13 cellular contexts compared by ENCODE assay signal in the genomic region with DNA sequence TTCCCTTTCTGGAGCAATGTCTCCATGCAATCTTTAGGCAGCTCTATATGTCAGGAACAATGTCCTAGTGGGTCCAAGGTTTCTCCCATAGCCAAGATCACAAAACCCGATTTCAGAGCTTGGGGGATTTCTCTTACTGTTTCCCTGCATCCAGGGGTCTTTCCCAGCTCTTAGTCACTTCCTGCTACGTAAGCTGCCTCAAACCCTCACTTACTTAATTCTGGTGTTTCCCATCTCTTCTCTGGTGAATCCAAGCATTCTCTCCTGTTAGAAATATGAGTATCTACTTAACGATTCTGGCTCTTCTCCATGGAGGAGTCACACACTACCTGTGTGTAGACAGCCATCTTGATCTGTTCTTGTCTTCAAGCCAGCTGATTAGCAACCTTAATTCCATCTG.
DNase-seq lines count a peak whose midpoint lies in the region; ATAC-seq and TF ChIP-seq lines count a peak whose summit lies in the region.
"Had no signal": no experiment of that assay in that cellular context is flagged by ENCODE, and none has a peak within 500 bp of the region (broad histone marks: within the 10 kb centered on the region; RNA-seq: fewer than 3 reads in every experiment).

No MANE protein-coding gene starts in this region.

- WGBS in mammary epithelial cell (ENCODE audit: low coverage, missing lambda C conversion rate): 86% methylated on average over 3 of the region's 3 CpGs

- H3K4me2 ChIP-seq in mammary epithelial cell (ENCODE audit: insufficient read depth, low read depth, low read length): no peak overlapping the region
- H3K4me2 ChIP-seq: BLaER1 treated with 17β-estradiol and CSF1 and Interleukin-3, amounts not matched to agents 10 nM and 100 nM had no signal

- H3K36me3 ChIP-seq in mammary epithelial cell (ENCODE audit: insufficient read depth, low read length): no peaks in the 10 kb centered on the region
- H3K36me3 ChIP-seq: HAP-1 had no signal

- intact Hi-C loops in mammary epithelial cell (cut with micrococcal nuclease): no loop called here
- intact Hi-C loops in MCF 10A (cut with micrococcal nuclease): no loop called here

- no peak overlapping the region for H3K27ac ChIP-seq in mammary epithelial cell (ENCODE audit: insufficient read depth, low read depth, low read length)
- H3K27ac ChIP-seq: BLaER1 treated with 17β-estradiol and CSF1 and Interleukin-3, amounts not matched to agents 10 nM and 100 nM; GM23248 had no signal

- no peak overlapping the region for H2AFZ ChIP-seq in mammary epithelial cell (ENCODE audit: low read depth, low read length)
- H2AFZ ChIP-seq: GM23248 had no signal

- CTCF ChIA-PET in mammary epithelial cell (lab: Charles Lee; ENCODE audit: low non-redundant PET) (no interaction called here), MCF 10A (lab: Yijun Ruan, JAX) (interaction anchor here (0.7 to 0.8 kb wide), 2 partner anchors 27 to 180 kb away, joined by 3 to 4 read pairs; no protein-coding TSS in a partner anchor)

- H3K4me1 Mint-ChIP-seq in MCF 10A (ENCODE audit: insufficient read depth, unreplicated experiment): no peaks in the 10 kb centered on the region

- DNase-seq in mammary epithelial cell: peak; percentile 41
- no peak for DNase-seq in MCF 10A (ENCODE audit: unreplicated experiment)
- peak; percentile 20 for DNase-seq in ELR (ENCODE audit: low read depth)
- DNase-seq in M059J (ENCODE audit: low read depth): peak; percentile 10
- no peak for DNase-seq in NCI-H510A treated with DMSO at 0.1 percent for 48 hours (lab: John Stamatoyannopoulos, UW)
- DNase-seq: CD8-positive, alpha-beta T cell; GF-D8; GM23248 had no signal

- H3K79me2 ChIP-seq in mammary epithelial cell (ENCODE audit: insufficient read depth, low read length): no peaks in the 10 kb centered on the region

- H3K27me3 ChIP-seq in mammary epithelial cell (ENCODE audit: insufficient read depth, low read length): no peaks in the 10 kb centered on the region
- H3K27me3 ChIP-seq: BLaER1 treated with 17β-estradiol and CSF1 and Interleukin-3, amounts not matched to agents 10 nM and 100 nM had no signal

- H3K4me1 ChIP-seq in mammary epithelial cell (ENCODE audit: insufficient read depth, low read length): no peaks in the 10 kb centered on the region
- H3K4me1 ChIP-seq: HAP-1 had no signal

- H3K27ac Mint-ChIP-seq in MCF 10A (ENCODE audit: low read depth, unreplicated experiment): no peak overlapping the region
- H3K27ac Mint-ChIP-seq: B cell; CD8-positive, alpha-beta T cell had no signal

- POLR2A ChIA-PET in MCF 10A (lab: Yijun Ruan, JAX): interaction anchor here (1.3 kb wide), 1 partner anchor 20 kb away, joined by 4 read pairs; no protein-coding TSS in a partner anchor

- H3K9me3 Mint-ChIP-seq in MCF 10A (ENCODE audit: unreplicated experiment): no peaks in the 10 kb centered on the region

- TF ChIP-seq CTCF in mammary epithelial cell (conservative IDR thresholded peaks at IDR 0.05 in 1 of 2, IDR thresholded peaks at IDR 0.05 in 1 of 2; ENCODE audit: extremely low read depth in 1 of 2, insufficient read depth in 1 of 2, low read depth in 1 of 2, low read length in 2 of 2): no peak
- no peak for TF ChIP-seq CTCF in MCF 10A (IDR thresholded peaks at IDR 0.05; ENCODE audit: unreplicated experiment)

- no peak overlapping the region for H3K9ac ChIP-seq in mammary epithelial cell (ENCODE audit: insufficient read depth, low read length)
- H3K9ac ChIP-seq: BLaER1 treated with 17β-estradiol and CSF1 and Interleukin-3, amounts not matched to agents 10 nM and 100 nM; GM23248 had no signal

- ATAC-seq in HG03378 (IDR thresholded peaks at IDR 0.05; ENCODE audit: unreplicated experiment): no peak
- ATAC-seq: CD8-positive, alpha-beta T cell; K562 had no signal

- H3K4me3 Mint-ChIP-seq in MCF 10A (ENCODE audit: unreplicated experiment): no peak overlapping the region
- H3K4me3 Mint-ChIP-seq: CD8-positive, alpha-beta T cell had no signal

- BruUV-seq in mammary epithelial cell (replicated peaks; lab: Mats Ljungman, UMichigan) (no TSS peak), MCF 10A (replicated peaks; lab: Mats Ljungman, UMichigan) (no TSS peak)

- no peaks in the 10 kb centered on the region for H3K27me3 Mint-ChIP-seq in MCF 10A (ENCODE audit: insufficient read depth, unreplicated experiment)
- H3K27me3 Mint-ChIP-seq: B cell had no signal

- H3K36me3 Mint-ChIP-seq in MCF 10A (ENCODE audit: insufficient read depth, unreplicated experiment): no peaks in the 10 kb centered on the region

- H3K4me3 ChIP-seq in mammary epithelial cell (replicated peaks in 1 of 3; ENCODE audit: insufficient read depth in 1 of 3, low read depth in 2 of 3, low read length in 3 of 3): no peak overlapping the region
- H3K4me3 ChIP-seq: BLaER1 treated with 17β-estradiol and CSF1 and Interleukin-3, amounts not matched to agents 10 nM and 100 nM; GM23248; HAP-1; K562 had no signal

- H3K9me3 ChIP-seq in mammary epithelial cell (replicated peaks; ENCODE audit: insufficient read depth, low read length): no peaks in the 10 kb centered on the region

- dilution Hi-C loops in mammary epithelial cell (cut with HindIII; ENCODE audit: low sequenced_read_pairs): no loop called here

- in situ Hi-C loops in mammary epithelial cell (cut with MboI; ENCODE audit: low sequenced_read_pairs in 2 of 2): no loop called here

- no peaks in the 10 kb centered on the region for H4K20me1 ChIP-seq in mammary epithelial cell (ENCODE audit: insufficient read depth, low read length)
- H4K20me1 ChIP-seq: BLaER1 treated with 17β-estradiol and CSF1 and Interleukin-3, amounts not matched to agents 10 nM and 100 nM had no signal

Comparison
In these comparisons a context has a peak if more than half of its experiments do, and no peak if none do; other contexts are left out.
1. DNase-seq: peak in mammary epithelial cell (single experiment), ELR (single experiment) and M059J (single experiment); none in MCF 10A (single experiment) and NCI-H510A treated with DMSO at 0.1 percent for 48 hours (single experiment).